ENCODE assay signal across 8 cellular contexts in genomic region chr1:231626951-231627614, GRCh38. TPM values are rescaled to one million over a fixed set of nuclear protein-coding genes. Genes with fewer than 3 reads are reported as not detected.
A peak's percentile ranks its signal among the peaks of the same experiment; 100 is the strongest.
DNase-seq lines count a peak whose midpoint lies in the region; ATAC-seq, FAIRE-seq and TF ChIP-seq lines count a peak whose summit lies in the region.

No MANE protein-coding gene starts in this region.

- H3K27ac ChIP-seq in A549, result peak overlapping the region; percentile 73 to 88
- no peak overlapping the region for H3K27ac ChIP-seq in PC-3 (ENCODE audit: low read length)
- peak overlapping the region; percentile 76 for H3K27ac ChIP-seq in neutrophil

- TF ChIP-seq EP300 in A549 (IDR thresholded peaks at IDR 0.05), result no peak

- H3K9me3 ChIP-seq in A549 (no peaks in the 10 kb centered on the region), PC-3 (ENCODE audit: low read length) (no peaks in the 10 kb centered on the region), neutrophil (no peaks in the 10 kb centered on the region)

- H3K4me1 ChIP-seq in A549, result peaks cover 22% of the 10 kb centered on the region; the same call in 2 of the 3 replicates
- H3K4me1 ChIP-seq in PC-3 (ENCODE audit: insufficient read depth, low read length), result peaks cover 26% of the 10 kb centered on the region
- H3K4me1 ChIP-seq in neutrophil (ENCODE audit: control insufficient read depth in 1 of 2, insufficient read depth in 1 of 2, low read depth in 1 of 2, low read length in 1 of 2), result peaks cover 22 to 32% of the 10 kb centered on the region in 2 experiments

- peak overlapping the region; percentile 98 for H2AFZ ChIP-seq in PC-3 (ENCODE audit: low read length)

- no peaks in the 10 kb centered on the region for H4K20me1 ChIP-seq in PC-3 (ENCODE audit: low read length)

- POLR2A ChIA-PET in A549 (lab: Yijun Ruan, JAX), result no interaction called here
- POLR2A ChIA-PET in PC-3 (lab: Charles Lee; ENCODE audit: unreplicated experiment), result no interaction called here

- intact Hi-C loops in PC-3 (cut with micrococcal nuclease) (loop anchor here (2.0 kb wide), 1 partner anchor 1000 kb away; no protein-coding TSS in a partner anchor), Right ventricle myocardium inferior (cut with DNase I) (no loop called here)

- no peak for FAIRE-seq in A549 (lab: Jason Lieb, UNC)

- TF ChIP-seq CTCF in A549 (IDR thresholded peaks at IDR 0.05) (no peak), PC-3 (conservative IDR thresholded peaks at IDR 0.05; ENCODE audit: low read depth, low read length) (no peak), neutrophil (IDR thresholded peaks at IDR 0.05) (no peak)

- H3K9ac ChIP-seq in PC-3 (ENCODE audit: low read length), result peak overlapping the region; percentile 36

- H3K4me3 ChIP-seq in A549 (peak overlapping the region; percentile 87), PC-3 (ENCODE audit: low read length) (peak overlapping the region; percentile 79), neutrophil (ENCODE audit: low read depth in 1 of 2, low read length in 1 of 2) (peak overlapping the region; percentile 81 to 96)

- no peak for TF ChIP-seq RAD21 in A549 (conservative IDR thresholded peaks at IDR 0.05 in 1 of 2, IDR thresholded peaks at IDR 0.05 in 1 of 2)

- no peaks in the 10 kb centered on the region for H3K9me2 ChIP-seq in PC-3 (replicated peaks; ENCODE audit: low read length)

- BruUV-seq in PC-3 (replicated peaks; lab: Mats Ljungman, UMichigan), result no TSS peak

- DNase-seq in A549 (ENCODE audit: low read depth in 1 of 2, low spot score in 1 of 2), result peak; percentile 19 to 39
- peak; percentile 59 for DNase-seq in PC-3
- DNase-seq in activated naive CD4-positive, alpha-beta T cell treated with Interleukin-2 at 50 U/mL for 16 hours, result peak; percentile 50
- DNase-seq in Right ventricle myocardium inferior (ENCODE audit: missing footprints), result peak; percentile 86
- no peak for DNase-seq in dedifferentiated amniotic fluid mesenchymal stem cell (ENCODE audit: extremely low spot score)

- H3K79me2 ChIP-seq in PC-3 (ENCODE audit: low read length), result no peaks in the 10 kb centered on the region

- CTCF ChIA-PET in A549 (lab: Yijun Ruan, JAX) (no interaction called here), PC-3 (lab: Charles Lee) (no interaction called here)

- H3F3A ChIP-seq in PC-3 (ENCODE audit: low read length, unreplicated experiment), result peaks cover 7% of the 10 kb centered on the region

- 22% methylated on average over 30 of the region's 49 CpGs for WGBS in A549 (ENCODE audit: missing lambda C conversion rate)

- no peaks in the 10 kb centered on the region; the same call in 1 of the 2 replicates for H3K27me3 ChIP-seq in PC-3 (ENCODE audit: low read length)
- H3K27me3 ChIP-seq in neutrophil, result no peaks in the 10 kb centered on the region

- H3K36me3 ChIP-seq in PC-3 (ENCODE audit: low read depth, low read length) (no peaks in the 10 kb centered on the region), neutrophil (no peaks in the 10 kb centered on the region)

- ATAC-seq in A549 (peak; percentile 51 to 77), GM18505 (IDR thresholded peaks at IDR 0.05; ENCODE audit: unreplicated experiment) (peak; percentile 30), HG03135 (IDR thresholded peaks at IDR 0.05; ENCODE audit: unreplicated experiment) (peak; percentile 50), PC-3 (peak; percentile 66), Right ventricle myocardium inferior (peak; percentile 92)

- TF ChIP-seq POLR2A in A549 (IDR thresholded peaks at IDR 0.05; ENCODE audit: low read length), result no peak
- TF ChIP-seq POLR2A in GM18505 (IDR thresholded peaks at IDR 0.05; ENCODE audit: borderline replicate concordance, extremely low read depth, insufficient read depth, insufficient read length), result no peak

- H3K4me2 ChIP-seq in A549 (peak overlapping the region; percentile 97), PC-3 (ENCODE audit: low read length) (peak overlapping the region; percentile 96)

TF ChIP-seq in A549, 52 proteins besides CTCF, POLR2A, EP300 and RAD21:
- TF ChIP-seq KDM5A (IDR thresholded peaks at IDR 0.05), result no peak
- no peak for TF ChIP-seq EHMT2 (IDR thresholded peaks at IDR 0.05; ENCODE audit: low read depth)
- TF ChIP-seq NR3C1 (IDR thresholded peaks at IDR 0.05), result no peak
- TF ChIP-seq ZSCAN20 (CRISPR knock-in tag; IDR thresholded peaks at IDR 0.05), result no peak
- no peak for TF ChIP-seq ZC3H11A (IDR thresholded peaks at IDR 0.05)
- TF ChIP-seq CBX2 (IDR thresholded peaks at IDR 0.05; ENCODE audit: borderline replicate concordance, low read depth), result no peak
- no peak for TF ChIP-seq NFE2L2 (conservative IDR thresholded peaks at IDR 0.05; ENCODE audit: low read length)
- TF ChIP-seq BCL3 (IDR thresholded peaks at IDR 0.05), result no peak

RNA-seq across cellular contexts. Expression of gene DISC1, which starts 0.5 kb away (rescaled TPM):
- polyA plus RNA-seq in A549 (2011; rRNA removed), result 0.67 and 0.74 TPM in 2 replicates
- polyA plus RNA-seq in A549 (2012; cell fraction: cytosol; rRNA removed), result 0.12 and 0.27 TPM in 2 replicates
- polyA plus RNA-seq in A549 (2012; cell fraction: nucleus; rRNA removed), result 0.49 and 0.60 TPM in 2 replicates
- polyA plus RNA-seq in A549 (2017; fragmentation: RNase III; extraction: RNeasy Plus Mini Kit Qiagen cat#74134 plus additional on column Dnase treatment), result 0.31 to 0.50 TPM (median 0.39 TPM) in 3 replicates
- polyA minus RNA-seq in A549 (2011; rRNA and poly(A)+ RNA removed), result 1.7 and 1.8 TPM in 2 replicates
- 3.4 and 5.1 TPM in 2 replicates for total RNA-seq in PC-3 (2014; rRNA removed)
- total RNA-seq in Right ventricle myocardium inferior, result 3.9 TPM

Comparison
In these comparisons a context has a peak if more than half of its experiments do, and no peak if none do; other contexts are left out.
1. ATAC-seq: peak in every context shown above with its lines; median percentile 92 in Right ventricle myocardium inferior; 66 in PC-3; 64 in A549; 50 in HG03135; 30 in GM18505.